16 cellular contexts compared by ENCODE assay signal in genomic region chr15:95277266-95277665, GRCh38.
DNase-seq lines count a peak whose midpoint lies in the region; ATAC-seq and TF ChIP-seq lines count a peak whose summit lies in the region.
"Had no signal": no experiment of that assay in that cellular context is flagged by ENCODE, and none has a peak within 500 bp of the region (broad histone marks: within the 10 kb centered on the region; RNA-seq: fewer than 3 reads in every experiment).

No MANE protein-coding gene starts in this region.

- no peak overlapping the region for H3K27ac Mint-ChIP-seq in natural killer cell treated with Interleukin-12 subunit alpha and Interleukin-12 subunit beta and Interleukin-15 and Interleukin-18, amount 100 ng/mL, for 72 hours
- H3K27ac Mint-ChIP-seq: naive thymus-derived CD4-positive, alpha-beta T cell; T-cell had no signal

- no peaks in the 10 kb centered on the region for H3K9me3 Mint-ChIP-seq in natural killer cell treated with Interleukin-12 subunit alpha and Interleukin-12 subunit beta and Interleukin-15 and Interleukin-18, amount 100 ng/mL, for 72 hours

- peaks cover 4% of the 10 kb centered on the region for H3K36me3 Mint-ChIP-seq in natural killer cell treated with Interleukin-12 subunit alpha and Interleukin-12 subunit beta and Interleukin-15 and Interleukin-18, amount 100 ng/mL, for 72 hours
- H3K36me3 Mint-ChIP-seq: naive thymus-derived CD4-positive, alpha-beta T cell; T-cell had no signal

- peaks cover 39% of the 10 kb centered on the region in 2 donors for H3K27me3 Mint-ChIP-seq in natural killer cell treated with Interleukin-12 subunit alpha and Interleukin-12 subunit beta and Interleukin-15 and Interleukin-18, amount 100 ng/mL, for 72 hours

- H4K20me1 ChIP-seq in osteoblast (ENCODE audit: insufficient read depth, low read length) = no peaks in the 10 kb centered on the region

- DNase-seq in AG04450 (ENCODE audit: low read depth, low spot score) = peak; percentile 91
- DNase-seq in M059J (ENCODE audit: low read depth) = peak; percentile 64
- peak; percentile 66 for DNase-seq in epithelial cell of esophagus (ENCODE audit: low read depth)
- peak; percentile 65 for DNase-seq in osteoblast (ENCODE audit: insufficient read length, low spot score, missing footprints)
- DNase-seq in activated naive CD4-positive, alpha-beta T cell treated with Interleukin-2 at 50 U/mL for 16 hours = no peak
- no peak for DNase-seq in natural killer cell treated with Interleukin-12 subunit alpha and Interleukin-12 subunit beta and Interleukin-15 and Interleukin-18, amount 100 ng/mL, for 72 hours (ENCODE audit: low spot score)
- no peak for DNase-seq in head of caudate nucleus
- no peak for DNase-seq in activated T-cell treated with anti-CD3 and anti-CD28 coated beads, Interleukin-2, amount 50 U/mL, for 1 hour
- DNase-seq: activated CD4-positive, alpha-beta T cell treated with anti-CD3 and anti-CD28 coated beads for 4 hours; central memory CD4-positive, alpha-beta T cell; DMS79; H7; naive thymus-derived CD4-positive, alpha-beta T cell; small intestine; T-cell; upper lobe of left lung had no signal

- no peak overlapping the region for H2AFZ ChIP-seq in osteoblast (ENCODE audit: low read length)

- H3K79me2 ChIP-seq in osteoblast (ENCODE audit: insufficient read depth, low read length) = no peaks in the 10 kb centered on the region

- H3K4me3 ChIP-seq in AG04450 (ENCODE audit: low read depth, low read length) (no peak overlapping the region), epithelial cell of esophagus (ENCODE audit: low read length) (no peak overlapping the region), osteoblast (ENCODE audit: insufficient read depth, low read length) (no peak overlapping the region)
- H3K4me3 ChIP-seq: upper lobe of left lung had no signal

- no peaks in the 10 kb centered on the region for H3K27me3 ChIP-seq in AG04450 (ENCODE audit: control insufficient read depth, insufficient read depth, low read length)
- no peaks in the 10 kb centered on the region for H3K27me3 ChIP-seq in osteoblast (ENCODE audit: insufficient read depth, low read length)
- H3K27me3 ChIP-seq: upper lobe of left lung had no signal

- TF ChIP-seq CTCF in AG04450 (IDR thresholded peaks at IDR 0.05; ENCODE audit: low read depth, low read length) (no peak), epithelial cell of esophagus (IDR thresholded peaks at IDR 0.05; ENCODE audit: insufficient read depth, low read depth, low read length, missing control alignments) (no peak), osteoblast (IDR thresholded peaks at IDR 0.05; ENCODE audit: extremely low read depth, low read depth, low read length) (no peak)

- H3K9me3 ChIP-seq in AG04450 (ENCODE audit: control insufficient read depth, insufficient read depth, low read length) (no peaks in the 10 kb centered on the region), osteoblast (ENCODE audit: low read depth, low read length) (no peaks in the 10 kb centered on the region)
- H3K9me3 ChIP-seq: upper lobe of left lung had no signal

- intact Hi-C loops in head of caudate nucleus (cut with DNase I) = no loop called here

- no peak overlapping the region for H3K4me3 Mint-ChIP-seq in natural killer cell treated with Interleukin-12 subunit alpha and Interleukin-12 subunit beta and Interleukin-15 and Interleukin-18, amount 100 ng/mL, for 72 hours
- H3K4me3 Mint-ChIP-seq: naive thymus-derived CD4-positive, alpha-beta T cell; T-cell had no signal

- no peak for ATAC-seq in natural killer cell treated with Interleukin-12 subunit alpha and Interleukin-12 subunit beta and Interleukin-15 and Interleukin-18, amount 100 ng/mL, for 72 hours
- ATAC-seq: naive thymus-derived CD4-positive, alpha-beta T cell; T-cell had no signal

- POLR2A ChIA-PET in AG04450 (lab: Yijun Ruan, JAX) = interaction anchor here (0.7 to 2.1 kb wide), 8 partner anchors 11 to 1063 kb away, joined by 3 to 12 read pairs (median 5); partner anchors contain the start of gene NR2F2

- no peaks in the 10 kb centered on the region for H3K36me3 ChIP-seq in osteoblast (ENCODE audit: insufficient read depth, low read length)
- H3K36me3 ChIP-seq: upper lobe of left lung had no signal

- CTCF ChIA-PET in AG04450 (lab: Charles Lee) = interaction anchor here (0.6 to 5.7 kb wide), 8 partner anchors 11 to 349 kb away, joined by 3 to 23 read pairs (median 6); no protein-coding TSS in a partner anchor

- H3K4me2 ChIP-seq in osteoblast (ENCODE audit: insufficient read depth, low read length) = no peak overlapping the region

- H3K27ac ChIP-seq in AG04450 (ENCODE audit: low read depth, low read length) (peak overlapping the region; percentile 22), osteoblast (ENCODE audit: low read depth, low read length) (peak overlapping the region; percentile 43)

- H3K4me1 Mint-ChIP-seq in natural killer cell treated with Interleukin-12 subunit alpha and Interleukin-12 subunit beta and Interleukin-15 and Interleukin-18, amount 100 ng/mL, for 72 hours (ENCODE audit: low read depth in 2 of 2) = no peaks in the 10 kb centered on the region
- H3K4me1 Mint-ChIP-seq: T-cell had no signal

- peaks cover 12% of the 10 kb centered on the region for H3K4me1 ChIP-seq in osteoblast (ENCODE audit: insufficient read depth, low read length)

Comparison
In these comparisons a context has a peak if more than half of its experiments do, and no peak if none do; other contexts are left out.
1. DNase-seq: peak in AG04450 (single experiment), M059J (single experiment), epithelial cell of esophagus (single experiment) and osteoblast (single experiment); none in activated naive CD4-positive, alpha-beta T cell treated with Interleukin-2 at 50 U/mL for 16 hours (single experiment), natural killer cell treated with Interleukin-12 subunit alpha and Interleukin-12 subunit beta and Interleukin-15 and Interleukin-18, amount 100 ng/mL, for 72 hours (single experiment), head of caudate nucleus (0 of 42) and activated T-cell treated with anti-CD3 and anti-CD28 coated beads, Interleukin-2, amount 50 U/mL, for 1 hour (single experiment).